1 cellular context compared by ENCODE assay signal in the genomic region with DNA sequence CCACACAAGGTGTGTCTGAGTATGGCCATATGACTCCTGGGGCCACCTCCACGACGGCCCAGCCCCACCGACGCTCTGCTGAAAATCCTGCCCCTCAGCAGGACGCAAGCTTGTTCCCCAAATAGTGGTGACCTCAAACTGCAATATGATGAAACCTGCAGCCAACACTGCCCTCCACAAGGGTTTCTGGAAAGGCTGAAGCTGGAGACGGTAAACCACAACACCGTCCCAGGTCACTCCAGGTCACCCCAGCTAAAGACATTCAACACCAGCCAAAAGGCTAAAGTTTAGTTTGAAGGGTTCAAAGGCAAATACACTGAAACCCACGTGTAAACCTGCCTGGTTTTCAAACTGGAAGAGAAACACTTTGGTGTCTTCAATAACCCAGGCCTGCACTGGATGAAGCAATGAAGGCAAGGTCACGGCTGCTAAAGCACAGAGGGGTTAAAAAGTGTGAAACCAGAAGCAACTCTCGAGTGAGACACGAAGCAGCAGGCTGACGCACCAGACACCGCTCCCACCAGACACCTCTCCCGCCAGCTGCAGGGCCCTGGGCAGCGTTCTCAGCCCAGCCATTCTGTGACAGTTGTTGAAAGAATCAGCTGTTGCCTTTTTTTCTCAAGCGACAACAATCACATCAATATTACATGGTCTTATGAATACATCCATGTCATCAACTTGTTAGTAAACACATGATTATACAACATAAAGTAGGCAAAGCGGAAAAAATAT.
TF ChIP-seq lines count a peak whose summit lies in the region.

No MANE protein-coding gene starts in this region.

TF ChIP-seq in K562, 482 proteins besides CTCF, POLR2A, EP300 and RAD21 (continued from another document and continues in another):
- TF ChIP-seq CLOCK (CRISPR knock-in tag; IDR thresholded peaks at IDR 0.05; ENCODE audit: borderline replicate concordance): no peak
- TF ChIP-seq PPARD (CRISPR knock-in tag; IDR thresholded peaks at IDR 0.05): no peak
- TF ChIP-seq FOXM1 (IDR thresholded peaks at IDR 0.05; ENCODE audit: low read depth): no peak
- TF ChIP-seq FOXM1 (CRISPR knock-in tag; IDR thresholded peaks at IDR 0.05; ENCODE audit: low read depth): no peak
- no peak for TF ChIP-seq SLC30A9 (CRISPR knock-in tag; IDR thresholded peaks at IDR 0.05)
- TF ChIP-seq CBFA2T3 (IDR thresholded peaks at IDR 0.05): no peak
- no peak for TF ChIP-seq MCM7 (IDR thresholded peaks at IDR 0.05)
- TF ChIP-seq KLF13 (tag; IDR thresholded peaks at IDR 0.05; ENCODE audit: borderline replicate concordance, low read depth): no peak
- no peak for TF ChIP-seq REST (CRISPR knock-in tag; IDR thresholded peaks at IDR 0.05; ENCODE audit: low read depth)
- no peak for TF ChIP-seq ZNF75A (CRISPR knock-in tag; IDR thresholded peaks at IDR 0.05)
- peak; percentile 97 for TF ChIP-seq RNF2 (IDR thresholded peaks at IDR 0.05)
- no peak for TF ChIP-seq CHCHD3 (CRISPR knock-in tag; IDR thresholded peaks at IDR 0.05)
- no peak for TF ChIP-seq ZNF518B (CRISPR knock-in tag; IDR thresholded peaks at IDR 0.05)
- TF ChIP-seq, protein P1, sequence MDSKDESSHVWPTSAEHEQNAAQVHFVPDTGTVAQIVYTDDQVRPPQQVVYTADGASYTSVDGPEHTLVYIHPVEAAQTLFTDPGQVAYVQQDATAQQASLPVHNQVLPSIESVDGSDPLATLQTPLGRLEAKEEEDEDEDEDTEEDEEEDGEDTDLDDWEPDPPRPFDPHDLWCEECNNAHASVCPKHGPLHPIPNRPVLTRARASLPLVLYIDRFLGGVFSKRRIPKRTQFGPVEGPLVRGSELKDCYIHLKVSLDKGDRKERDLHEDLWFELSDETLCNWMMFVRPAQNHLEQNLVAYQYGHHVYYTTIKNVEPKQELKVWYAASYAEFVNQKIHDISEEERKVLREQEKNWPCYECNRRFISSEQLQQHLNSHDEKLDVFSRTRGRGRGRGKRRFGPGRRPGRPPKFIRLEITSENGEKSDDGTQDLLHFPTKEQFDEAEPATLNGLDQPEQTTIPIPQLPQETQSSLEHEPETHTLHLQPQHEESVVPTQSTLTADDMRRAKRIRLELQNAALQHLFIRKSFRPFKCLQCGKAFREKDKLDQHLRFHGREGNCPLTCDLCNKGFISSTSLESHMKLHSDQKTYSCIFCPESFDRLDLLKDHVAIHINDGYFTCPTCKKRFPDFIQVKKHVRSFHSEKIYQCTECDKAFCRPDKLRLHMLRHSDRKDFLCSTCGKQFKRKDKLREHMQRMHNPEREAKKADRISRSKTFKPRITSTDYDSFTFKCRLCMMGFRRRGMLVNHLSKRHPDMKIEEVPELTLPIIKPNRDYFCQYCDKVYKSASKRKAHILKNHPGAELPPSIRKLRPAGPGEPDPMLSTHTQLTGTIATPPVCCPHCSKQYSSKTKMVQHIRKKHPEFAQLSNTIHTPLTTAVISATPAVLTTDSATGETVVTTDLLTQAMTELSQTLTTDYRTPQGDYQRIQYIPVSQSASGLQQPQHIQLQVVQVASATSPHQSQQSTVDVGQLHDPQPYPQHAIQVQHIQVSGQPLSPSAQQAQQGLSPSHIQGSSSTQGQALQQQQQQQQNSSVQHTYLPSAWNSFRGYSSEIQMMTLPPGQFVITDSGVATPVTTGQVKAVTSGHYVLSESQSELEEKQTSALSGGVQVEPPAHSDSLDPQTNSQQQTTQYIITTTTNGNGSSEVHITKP (IDR thresholded peaks at IDR 0.05; ENCODE audit: partially characterized antibody): no peak
- TF ChIP-seq FUS (optimal IDR thresholded peaks at IDR 0.05; ENCODE audit: low read depth, low read length): no peak
- peak; percentile 86 for TF ChIP-seq SOX6 (IDR thresholded peaks at IDR 0.05)
- no peak for TF ChIP-seq CC2D1A (IDR thresholded peaks at IDR 0.05)
- TF ChIP-seq BCL6 (CRISPR knock-in tag; IDR thresholded peaks at IDR 0.05): 0 out of 2 replicates have a peak, but pooled peaks have one; percentile 42
- peak; percentile 37; the same call in 1 of the 2 replicates for TF ChIP-seq FOXO4 (CRISPR knock-in tag; IDR thresholded peaks at IDR 0.05)
- TF ChIP-seq HDAC6 (IDR thresholded peaks at IDR 0.05; ENCODE audit: low read depth, low read length): no peak
- no peak for TF ChIP-seq ZNF354B (CRISPR knock-in tag; IDR thresholded peaks at IDR 0.05)
- TF ChIP-seq RAD51 (IDR thresholded peaks at IDR 0.05; ENCODE audit: borderline replicate concordance, low read depth): peak; percentile 27; the same call in 1 of the 2 replicates
- TF ChIP-seq PML (IDR thresholded peaks at IDR 0.05; ENCODE audit: low read length): no peak
- 0 out of 2 replicates have a peak, but pooled peaks have one; percentile 19 for TF ChIP-seq ZNF165 (CRISPR knock-in tag; IDR thresholded peaks at IDR 0.05; ENCODE audit: borderline replicate concordance)
- TF ChIP-seq ETV6 (IDR thresholded peaks at IDR 0.05; ENCODE audit: borderline replicate concordance in 1 of 2, low read depth in 2 of 2, low read length in 1 of 2): no peak
- TF ChIP-seq ETV6 (CRISPR knock-in tag; IDR thresholded peaks at IDR 0.05; ENCODE audit: borderline replicate concordance): no peak
- no peak for TF ChIP-seq HNRNPK (IDR thresholded peaks at IDR 0.05; ENCODE audit: low read depth, low read length, poor library complexity, severe bottlenecking)
- peak; percentile 94 for TF ChIP-seq ATF4 (CRISPR knock-in tag; IDR thresholded peaks at IDR 0.05)
- no peak for TF ChIP-seq FOXP1 (CRISPR knock-in tag; IDR thresholded peaks at IDR 0.05)
- peak; percentile 93 for TF ChIP-seq DMBX1 (CRISPR knock-in tag; IDR thresholded peaks at IDR 0.05; ENCODE audit: borderline replicate concordance)
- no peak for TF ChIP-seq ARID2 (IDR thresholded peaks at IDR 0.05)
- TF ChIP-seq MTF1 (CRISPR knock-in tag; IDR thresholded peaks at IDR 0.05; ENCODE audit: borderline replicate concordance): no peak
- TF ChIP-seq ZNF699 (CRISPR knock-in tag; IDR thresholded peaks at IDR 0.05; ENCODE audit: insufficient replicate concordance): no peak
- peak; percentile 71 for TF ChIP-seq NFXL1 (CRISPR knock-in tag; IDR thresholded peaks at IDR 0.05)
- TF ChIP-seq, protein P2, sequence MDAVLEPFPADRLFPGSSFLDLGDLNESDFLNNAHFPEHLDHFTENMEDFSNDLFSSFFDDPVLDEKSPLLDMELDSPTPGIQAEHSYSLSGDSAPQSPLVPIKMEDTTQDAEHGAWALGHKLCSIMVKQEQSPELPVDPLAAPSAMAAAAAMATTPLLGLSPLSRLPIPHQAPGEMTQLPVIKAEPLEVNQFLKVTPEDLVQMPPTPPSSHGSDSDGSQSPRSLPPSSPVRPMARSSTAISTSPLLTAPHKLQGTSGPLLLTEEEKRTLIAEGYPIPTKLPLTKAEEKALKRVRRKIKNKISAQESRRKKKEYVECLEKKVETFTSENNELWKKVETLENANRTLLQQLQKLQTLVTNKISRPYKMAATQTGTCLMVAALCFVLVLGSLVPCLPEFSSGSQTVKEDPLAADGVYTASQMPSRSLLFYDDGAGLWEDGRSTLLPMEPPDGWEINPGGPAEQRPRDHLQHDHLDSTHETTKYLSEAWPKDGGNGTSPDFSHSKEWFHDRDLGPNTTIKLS (IDR thresholded peaks at IDR 0.05; ENCODE audit: borderline replicate concordance, low read depth): peak; percentile 27; the same call in 1 of the 2 replicates
- TF ChIP-seq, protein P3, sequence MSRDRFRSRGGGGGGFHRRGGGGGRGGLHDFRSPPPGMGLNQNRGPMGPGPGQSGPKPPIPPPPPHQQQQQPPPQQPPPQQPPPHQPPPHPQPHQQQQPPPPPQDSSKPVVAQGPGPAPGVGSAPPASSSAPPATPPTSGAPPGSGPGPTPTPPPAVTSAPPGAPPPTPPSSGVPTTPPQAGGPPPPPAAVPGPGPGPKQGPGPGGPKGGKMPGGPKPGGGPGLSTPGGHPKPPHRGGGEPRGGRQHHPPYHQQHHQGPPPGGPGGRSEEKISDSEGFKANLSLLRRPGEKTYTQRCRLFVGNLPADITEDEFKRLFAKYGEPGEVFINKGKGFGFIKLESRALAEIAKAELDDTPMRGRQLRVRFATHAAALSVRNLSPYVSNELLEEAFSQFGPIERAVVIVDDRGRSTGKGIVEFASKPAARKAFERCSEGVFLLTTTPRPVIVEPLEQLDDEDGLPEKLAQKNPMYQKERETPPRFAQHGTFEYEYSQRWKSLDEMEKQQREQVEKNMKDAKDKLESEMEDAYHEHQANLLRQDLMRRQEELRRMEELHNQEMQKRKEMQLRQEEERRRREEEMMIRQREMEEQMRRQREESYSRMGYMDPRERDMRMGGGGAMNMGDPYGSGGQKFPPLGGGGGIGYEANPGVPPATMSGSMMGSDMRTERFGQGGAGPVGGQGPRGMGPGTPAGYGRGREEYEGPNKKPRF (IDR thresholded peaks at IDR 0.05; ENCODE audit: low read depth, low read length): no peak
- TF ChIP-seq MEF2A (IDR thresholded peaks at IDR 0.05; ENCODE audit: control insufficient read depth, low read depth, low read length): peak; percentile 90
